Comparison of ENCODE assay signal across 21 cellular contexts in genomic region chr3:99094611-99095010, GRCh38.
"Had no signal": no experiment of that assay in that cellular context is flagged by ENCODE, and none has a peak within 500 bp of the region (broad histone marks: within the 10 kb centered on the region; RNA-seq: fewer than 3 reads in every experiment).

No MANE protein-coding gene starts in this region.

- H3K27me3 ChIP-seq: breast epithelium had no signal

- DNase-seq: activated CD4-positive, alpha-beta memory T cell treated with anti-CD3 and anti-CD28 coated beads, Interleukin-2, amount 10 ng/mL, durations not matched to agents 7 days and 5 days; activated CD4-positive, alpha-beta T cell treated with anti-CD3 and anti-CD28 coated beads for 36 hours; activated CD4-positive, alpha-beta T cell treated with anti-CD3 and anti-CD28 coated beads, Interleukin-2, amount 50 U/mL, for 1 hour; activated gamma-delta T cell; activated naive CD4-positive, alpha-beta T cell treated with anti-CD3 and anti-CD28 coated beads for 36 hours; activated naive CD8-positive, alpha-beta T cell treated with anti-CD3 and anti-CD28 coated beads for 36 hours; activated T-cell treated with anti-CD3 and anti-CD28 coated beads for 4 hours; activated T-cell treated with anti-CD3 and anti-CD28 coated beads, Interleukin-2, amount 50 U/mL, for 48 hours; caudate nucleus; MM.1S; NCI-H1105; NCI-H1436 treated with DMSO at 0.1 percent for 48 hours; NCI-H187; NCI-H2081 treated with DMSO at 0.1 percent for 48 hours; NCI-H446; NCI-H524; SIG-M5; T-helper 1 cell; WERI-Rb-1 had no signal

- H3K4me1 ChIP-seq: breast epithelium had no signal

- H3K4me3 ChIP-seq: breast epithelium had no signal

- H3K36me3 ChIP-seq: breast epithelium, WERI-Rb-1 had no signal

- H3K27ac ChIP-seq: breast epithelium, WERI-Rb-1 had no signal

- ATAC-seq: activated CD4-positive, alpha-beta T cell treated with anti-CD3 and anti-CD28 coated beads for 36 hours; activated T-helper 17 cell treated with anti-CD3 and anti-CD28 coated beads, Interleukin-2, amount 50 U/mL, for 72 hours had no signal
